10 cellular contexts compared by ENCODE assay signal in the genomic region with DNA sequence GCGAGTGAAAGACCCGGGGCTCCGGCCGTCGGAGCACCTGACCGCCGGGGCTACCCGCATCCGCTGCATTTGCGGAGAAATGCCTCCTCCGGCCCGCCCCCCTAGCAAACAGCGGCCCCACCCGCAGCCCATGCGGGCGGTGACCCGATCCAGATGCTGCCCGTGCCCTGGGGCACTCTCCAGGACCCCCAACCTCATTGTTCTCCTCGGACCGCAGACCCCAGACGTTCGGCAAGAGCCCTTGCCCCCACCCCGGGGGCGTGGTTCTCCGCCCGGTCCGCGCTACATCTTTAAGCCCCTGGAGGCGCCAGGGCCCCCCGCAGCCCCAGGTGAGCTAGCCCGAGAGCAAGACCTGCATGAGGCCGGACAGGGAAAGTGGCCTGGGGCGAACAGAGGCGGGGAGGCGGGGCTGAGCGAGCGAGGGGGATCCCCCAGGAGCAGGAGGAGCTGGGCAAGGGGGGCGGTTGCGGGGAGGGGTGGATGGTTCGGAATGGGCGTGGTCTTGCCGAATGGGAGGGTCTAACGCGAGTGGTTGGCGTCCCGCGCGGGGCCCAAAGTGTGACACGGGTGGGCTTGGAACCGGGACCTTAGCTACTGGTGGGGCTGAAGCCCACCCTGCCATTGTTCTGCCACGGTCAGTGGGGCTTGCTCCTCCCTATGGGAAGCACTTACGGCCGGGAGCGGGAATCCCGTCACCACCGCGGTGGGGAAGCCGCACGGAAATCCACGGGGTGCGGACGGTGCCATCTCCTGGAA. TPM values are rescaled to one million over a fixed set of nuclear protein-coding genes. Genes with fewer than 3 reads are reported as not detected.
DNase-seq lines count a peak whose midpoint lies in the region; ATAC-seq, FAIRE-seq and TF ChIP-seq lines count a peak whose summit lies in the region.
"Had no signal": no experiment of that assay in that cellular context is flagged by ENCODE, and none has a peak within 500 bp of the region (broad histone marks: within the 10 kb centered on the region; RNA-seq: fewer than 3 reads in every experiment).

No MANE protein-coding gene starts in this region.

- no peak for DNase-seq in HepG2 (ENCODE audit: low spot score)
- no peak for DNase-seq in right lobe of liver
- DNase-seq in brain microvascular endothelial cell, result no peak
- no peak for DNase-seq in natural killer cell
- no peak for DNase-seq in GM03348 (ENCODE audit: low spot score)
- no peak for DNase-seq in SKM-1 (lab: John Stamatoyannopoulos, UW; ENCODE audit: unreplicated experiment)
- no peak for DNase-seq in superior temporal gyrus (ENCODE audit: extremely low spot score)

- 96% methylated on average over 60 of the region's 62 CpGs for WGBS in HepG2 (ENCODE audit: low lambda C conversion rate)
- WGBS in right lobe of liver (ENCODE audit: insufficient coverage, low coverage, low lambda C conversion rate, missing lambda C conversion rate), result 36% methylated on average over 23 of the region's 62 CpGs
- WGBS in urinary bladder, result 2% methylated on average over 62 of the region's 62 CpGs

- no peaks in the 10 kb centered on the region for H3K36me3 ChIP-seq in HepG2 (replicated peaks in 1 of 2; ENCODE audit: control insufficient read depth in 1 of 2, insufficient read depth in 2 of 2, low read length in 2 of 2)
- H3K36me3 ChIP-seq in right lobe of liver, result no peaks in the 10 kb centered on the region
- no peaks in the 10 kb centered on the region for H3K36me3 ChIP-seq in brain microvascular endothelial cell (replicated peaks)
- H3K36me3 ChIP-seq in urinary bladder (ENCODE audit: insufficient read depth), result no peaks in the 10 kb centered on the region

- TF ChIP-seq EP300 in HepG2 (IDR thresholded peaks at IDR 0.05; ENCODE audit: low read depth in 2 of 2, low read length in 2 of 2) (no peak), HepG2 (CRISPR knock-in tag; IDR thresholded peaks at IDR 0.05; ENCODE audit: borderline replicate concordance) (no peak)

- TF ChIP-seq CTCF in HepG2 (CRISPR knock-in tag; IDR thresholded peaks at IDR 0.05), result no peak
- no peak for TF ChIP-seq CTCF in right lobe of liver (IDR thresholded peaks at IDR 0.05)
- TF ChIP-seq CTCF in brain microvascular endothelial cell (IDR thresholded peaks at IDR 0.05; ENCODE audit: low read depth, low read length, missing control alignments), result no peak
- no peak for TF ChIP-seq CTCF in natural killer cell (IDR thresholded peaks at IDR 0.05)

- no peak overlapping the region for H3K9ac ChIP-seq in HepG2 (ENCODE audit: insufficient read depth, low read depth, low read length)
- H3K9ac ChIP-seq: KMS-11 had no signal

- TF ChIP-seq POLR2A in HepG2 (IDR thresholded peaks at IDR 0.05; ENCODE audit: insufficient read depth in 1 of 2, low read depth in 2 of 2, low read length in 2 of 2) (no peak), right lobe of liver (IDR thresholded peaks at IDR 0.05) (no peak)

- peak overlapping the region; percentile 70 for H3K4me3 Mint-ChIP-seq in natural killer cell

- peaks cover 51 to 52% of the 10 kb centered on the region in 2 donors for H3K4me1 Mint-ChIP-seq in natural killer cell

- H3K4me1 ChIP-seq in HepG2 (ENCODE audit: insufficient read depth, low read length) (peaks cover 89% of the 10 kb centered on the region), right lobe of liver (peaks cover 0 to 10% (median 5%) of the 10 kb centered on the region in 4 donors), urinary bladder (ENCODE audit: insufficient read depth) (no peaks in the 10 kb centered on the region)

- in situ Hi-C loops in HepG2 (cut with HindIII; ENCODE audit: extremely low pct_ligation_motif_present, low pct_unique_long_range_greater_than_20kb) (loop anchor here (5.0 kb wide), 2 partner anchors 38 to 73 kb away; no protein-coding TSS in a partner anchor), brain microvascular endothelial cell (cut with HindIII; ENCODE audit: low pct_ligation_motif_present, low sequenced_read_pairs) (no loop called here)

- H3K9me3 Mint-ChIP-seq in natural killer cell, result no peaks in the 10 kb centered on the region

- no peaks in the 10 kb centered on the region for H3K79me2 ChIP-seq in HepG2 (ENCODE audit: insufficient read depth, low read length)

- POLR2A ChIA-PET in HepG2 (lab: Yijun Ruan, JAX), result interaction anchor here (2.1 to 3.0 kb wide), 2 partner anchors 11 to 80 kb away, joined by 13 to 65 read pairs; partner anchors contain the start of gene SH3BGRL3

- no peaks in the 10 kb centered on the region for H3K27me3 ChIP-seq in HepG2 (ENCODE audit: control insufficient read depth in 1 of 2, insufficient read depth in 2 of 2, low read length in 2 of 2)
- no peaks in the 10 kb centered on the region for H3K27me3 ChIP-seq in right lobe of liver
- H3K27me3 ChIP-seq in brain microvascular endothelial cell (replicated peaks), result peaks cover 19% of the 10 kb centered on the region

- peaks cover 63 to 70% of the 10 kb centered on the region in 2 donors for H3K27me3 Mint-ChIP-seq in natural killer cell (ENCODE audit: low read depth in 2 of 2)

- TF ChIP-seq RAD21 in HepG2 (CRISPR knock-in tag; IDR thresholded peaks at IDR 0.05), result no peak

- no peak overlapping the region for H2AFZ ChIP-seq in HepG2 (ENCODE audit: low read length)

- H3K27ac Mint-ChIP-seq in natural killer cell, result peak overlapping the region in 1 of 2 donors; percentile 62

- BruUV-seq in HepG2 (replicated peaks; lab: Mats Ljungman, UMichigan), result no TSS peak

- H4K20me1 ChIP-seq in HepG2 (ENCODE audit: insufficient read depth, low read length), result no peaks in the 10 kb centered on the region

- no peak overlapping the region for H3K4me2 ChIP-seq in HepG2 (ENCODE audit: low read depth, low read length)
- H3K4me2 ChIP-seq: KMS-11 had no signal

- H3K27ac ChIP-seq in HepG2 (ENCODE audit: extremely low read length, insufficient read depth, low read length) (no peak overlapping the region), right lobe of liver (no peak overlapping the region), brain microvascular endothelial cell (no peak overlapping the region), urinary bladder (ENCODE audit: low read depth) (no peak overlapping the region)
- H3K27ac ChIP-seq: KMS-11 had no signal

- H3K9me3 ChIP-seq in HepG2 (ENCODE audit: low read length), result no peaks in the 10 kb centered on the region
- H3K9me3 ChIP-seq in right lobe of liver, result no peaks in the 10 kb centered on the region

- intact Hi-C loops in HepG2 (cut with micrococcal nuclease; ENCODE audit: unreplicated experiment), result no loop called here
- intact Hi-C loops in right lobe of liver (cut with DNase I), result loop anchor here (10.0 kb wide), 2 partner anchors 65 to 75 kb away; partner anchors contain the start of gene SH3BGRL3 (in 1 of the 2)
- intact Hi-C loops in natural killer cell (cut with micrococcal nuclease), result loop anchor here (10.0 kb wide), 1 partner anchor 55 kb away; the partner anchor contains the start of gene LIN28A

- no peaks in the 10 kb centered on the region for H3K36me3 Mint-ChIP-seq in natural killer cell

- ATAC-seq in HepG2 (no peak), right lobe of liver (no peak), natural killer cell (peak; percentile 28 to 58 (median 53))

- CTCF ChIA-PET in HepG2 (lab: Yijun Ruan, JAX; ENCODE audit: low intra/inter-chr PET ratio, low total read pairs), result no interaction called here

- FAIRE-seq in HepG2 (lab: Jason Lieb, UNC), result no peak

- H3K4me3 ChIP-seq in HepG2 (replicated peaks in 1 of 3; ENCODE audit: insufficient read depth in 1 of 3, low read depth in 2 of 3, low read length in 3 of 3), result no peak overlapping the region
- no peak overlapping the region for H3K4me3 ChIP-seq in right lobe of liver
- H3K4me3 ChIP-seq in brain microvascular endothelial cell (ENCODE audit: low read depth, low read length), result peak overlapping the region; percentile 31
- H3K4me3 ChIP-seq in urinary bladder (ENCODE audit: low read depth, low read length), result peak overlapping the region; percentile 27

RNA-seq across cellular contexts. Expression of gene CRYBG2, which starts 6.3 kb away (rescaled TPM):
- total RNA-seq in HepG2 (2016; rRNA removed; fragmentation: Illumina TruSeq; extraction: Trizol), result 0.39 and 1.3 TPM in 2 replicates
- total RNA-seq in HepG2 (2016; cell fraction: cytosol; rRNA removed; fragmentation: Illumina TruSeq; extraction: Trizol; ENCODE audit: low read depth), result 0.18 TPM in 1 of 2 replicates, not detected in the other
- 0.86 and 1.1 TPM in 2 replicates for total RNA-seq in HepG2 (2016; cell fraction: insoluble cytoplasmic fraction; rRNA removed; fragmentation: Illumina TruSeq; extraction: Trizol)
- 0.48 and 0.87 TPM in 2 replicates for total RNA-seq in HepG2 (2016; cell fraction: membrane; rRNA removed; fragmentation: Illumina TruSeq; extraction: Trizol)
- 2.3 TPM in 2 replicates for total RNA-seq in HepG2 (2016; cell fraction: nucleus; rRNA removed; fragmentation: Illumina TruSeq; extraction: Trizol)
- polyA plus RNA-seq in HepG2 (2011; rRNA removed), result 2.9 and 4.7 TPM in 2 replicates
- 2.0 and 2.5 TPM in 2 replicates for polyA plus RNA-seq in HepG2 (2011; cell fraction: cytosol; rRNA removed)
- polyA plus RNA-seq in HepG2 (2011; cell fraction: nucleus; rRNA removed), result 16.5 and 19.4 TPM in 2 replicates
- 2.7 and 3.8 TPM in 2 replicates for polyA plus RNA-seq in HepG2 (2012)
- polyA plus RNA-seq in HepG2 (2016; cell fraction: cytosol; fragmentation: Illumina TruSeq; extraction: Trizol; ENCODE audit: low read depth), result 0.12 and 0.98 TPM in 2 replicates
- 1.7 and 1.8 TPM in 2 replicates for polyA plus RNA-seq in HepG2 (2016; cell fraction: insoluble cytoplasmic fraction; fragmentation: Illumina TruSeq; extraction: Trizol; ENCODE audit: low read depth)
- polyA plus RNA-seq in HepG2 (2016; cell fraction: membrane; fragmentation: Illumina TruSeq; extraction: Trizol; ENCODE audit: low read depth), result 0.48 and 0.79 TPM in 2 replicates
- polyA plus RNA-seq in HepG2 (2016; cell fraction: nucleus; fragmentation: Illumina TruSeq; extraction: Trizol; ENCODE audit: insufficient read depth, low read depth), result 3.4 and 8.9 TPM in 2 replicates
- 3.5 and 7.2 TPM in 2 replicates for polyA minus RNA-seq in HepG2 (2011; rRNA and poly(A)+ RNA removed; ENCODE audit: low replicate concordance)
- 3.4 and 5.1 TPM in 2 replicates for polyA minus RNA-seq in HepG2 (2011; cell fraction: cytosol; rRNA and poly(A)+ RNA removed)
- 7.6 and 9.4 TPM in 2 replicates for polyA minus RNA-seq in HepG2 (2011; cell fraction: nucleus; rRNA and poly(A)+ RNA removed)
- 1 to 10 TPM in 2 of 6 experiments, under 1 TPM in 1, not detected in 3; 0.81 to 1.9 (median 1.7) TPM for total RNA-seq in right lobe of liver
- total RNA-seq in natural killer cell, result 1 to 10 TPM; 2.5 to 5.8 (median 3.2) TPM
- total RNA-seq in urinary bladder, result 1.5 TPM
- polyA plus RNA-seq in urinary bladder, result 3.3 TPM

RNA-seq across cellular contexts. Expression of gene ZNF683, which starts 12.3 kb away (rescaled TPM):
- total RNA-seq in HepG2 (2016; rRNA removed; fragmentation: Illumina TruSeq; extraction: Trizol), result not detected in 2 replicates
- not detected in 2 replicates for total RNA-seq in HepG2 (2016; cell fraction: cytosol; rRNA removed; fragmentation: Illumina TruSeq; extraction: Trizol; ENCODE audit: low read depth)
- total RNA-seq in HepG2 (2016; cell fraction: insoluble cytoplasmic fraction; rRNA removed; fragmentation: Illumina TruSeq; extraction: Trizol), result not detected in 2 replicates
- total RNA-seq in HepG2 (2016; cell fraction: membrane; rRNA removed; fragmentation: Illumina TruSeq; extraction: Trizol), result not detected in 2 replicates
- not detected in 2 replicates for total RNA-seq in HepG2 (2016; cell fraction: nucleus; rRNA removed; fragmentation: Illumina TruSeq; extraction: Trizol)
- not detected in 2 replicates for polyA plus RNA-seq in HepG2 (2011; rRNA removed)
- polyA plus RNA-seq in HepG2 (2011; cell fraction: cytosol; rRNA removed), result not detected in 2 replicates
- polyA plus RNA-seq in HepG2 (2011; cell fraction: nucleus; rRNA removed), result not detected in 2 replicates
- polyA plus RNA-seq in HepG2 (2012), result not detected in 2 replicates
- polyA plus RNA-seq in HepG2 (2016; cell fraction: cytosol; fragmentation: Illumina TruSeq; extraction: Trizol; ENCODE audit: low read depth), result not detected in 2 replicates
- polyA plus RNA-seq in HepG2 (2016; cell fraction: insoluble cytoplasmic fraction; fragmentation: Illumina TruSeq; extraction: Trizol; ENCODE audit: low read depth), result not detected in 2 replicates
- not detected in 2 replicates for polyA plus RNA-seq in HepG2 (2016; cell fraction: membrane; fragmentation: Illumina TruSeq; extraction: Trizol; ENCODE audit: low read depth)
- polyA plus RNA-seq in HepG2 (2016; cell fraction: nucleus; fragmentation: Illumina TruSeq; extraction: Trizol; ENCODE audit: insufficient read depth, low read depth), result not detected in 2 replicates
- polyA minus RNA-seq in HepG2 (2011; rRNA and poly(A)+ RNA removed; ENCODE audit: low replicate concordance), result not detected in 2 replicates
- not detected in 2 replicates for polyA minus RNA-seq in HepG2 (2011; cell fraction: cytosol; rRNA and poly(A)+ RNA removed)
- polyA minus RNA-seq in HepG2 (2011; cell fraction: nucleus; rRNA and poly(A)+ RNA removed), result not detected in 2 replicates
- total RNA-seq in right lobe of liver, result under 1 TPM in 1 of 6 experiments, not detected in 5; 0.19 TPM
- total RNA-seq in natural killer cell, result 10 to 100 TPM in 2 of 3 donors, 1 to 10 TPM in 1; 9.6 to 38.2 (median 19.7) TPM
- total RNA-seq in urinary bladder, result not detected
- 0.19 TPM for polyA plus RNA-seq in urinary bladder
- total RNA-seq: temporal lobe had no signal

RNA-seq across cellular contexts. Expression of gene CD52, which starts 42.5 kb away (rescaled TPM):
- total RNA-seq in HepG2 (2016; rRNA removed; fragmentation: Illumina TruSeq; extraction: Trizol) (not detected in 2 replicates), right lobe of liver (10 to 100 TPM in 2 of 6 experiments, 1 to 10 TPM in 4; 2.8 to 17.6 (median 8.5) TPM), natural killer cell (100 to 1,000 TPM; 454 to 485 (median 482) TPM), urinary bladder (3.3 TPM)
- not detected in 2 replicates for total RNA-seq in HepG2 (2016; cell fraction: cytosol; rRNA removed; fragmentation: Illumina TruSeq; extraction: Trizol; ENCODE audit: low read depth)
- not detected in 2 replicates for total RNA-seq in HepG2 (2016; cell fraction: insoluble cytoplasmic fraction; rRNA removed; fragmentation: Illumina TruSeq; extraction: Trizol)
- not detected in 2 replicates for total RNA-seq in HepG2 (2016; cell fraction: membrane; rRNA removed; fragmentation: Illumina TruSeq; extraction: Trizol)
- not detected in 2 replicates for total RNA-seq in HepG2 (2016; cell fraction: nucleus; rRNA removed; fragmentation: Illumina TruSeq; extraction: Trizol)
- polyA plus RNA-seq in HepG2 (2011; rRNA removed) (0.32 and 0.93 TPM in 2 replicates), urinary bladder (17.0 TPM)
- polyA plus RNA-seq in HepG2 (2011; cell fraction: cytosol; rRNA removed), result 0.81 TPM in 2 replicates
- not detected in 2 replicates for polyA plus RNA-seq in HepG2 (2011; cell fraction: nucleus; rRNA removed)
- not detected in 2 replicates for polyA plus RNA-seq in HepG2 (2012)
- polyA plus RNA-seq in HepG2 (2016; cell fraction: cytosol; fragmentation: Illumina TruSeq; extraction: Trizol; ENCODE audit: low read depth), result not detected in 2 replicates
- polyA plus RNA-seq in HepG2 (2016; cell fraction: insoluble cytoplasmic fraction; fragmentation: Illumina TruSeq; extraction: Trizol; ENCODE audit: low read depth), result not detected in 2 replicates
- polyA plus RNA-seq in HepG2 (2016; cell fraction: membrane; fragmentation: Illumina TruSeq; extraction: Trizol; ENCODE audit: low read depth), result not detected in 2 replicates
- polyA plus RNA-seq in HepG2 (2016; cell fraction: nucleus; fragmentation: Illumina TruSeq; extraction: Trizol; ENCODE audit: insufficient read depth, low read depth), result not detected in 2 replicates
- polyA minus RNA-seq in HepG2 (2011; rRNA and poly(A)+ RNA removed; ENCODE audit: low replicate concordance), result 0.44 and 1.2 TPM in 2 replicates
- polyA minus RNA-seq in HepG2 (2011; cell fraction: cytosol; rRNA and poly(A)+ RNA removed), result not detected in 2 replicates
- polyA minus RNA-seq in HepG2 (2011; cell fraction: nucleus; rRNA and poly(A)+ RNA removed), result not detected in 2 replicates
- total RNA-seq: temporal lobe had no signal

RNA-seq across cellular contexts. Expression of gene LIN28A, which starts 50.4 kb away (rescaled TPM):
- 0.04 TPM in 1 of 2 replicates, not detected in the other for total RNA-seq in HepG2 (2016; rRNA removed; fragmentation: Illumina TruSeq; extraction: Trizol)
- not detected in 2 replicates for total RNA-seq in HepG2 (2016; cell fraction: cytosol; rRNA removed; fragmentation: Illumina TruSeq; extraction: Trizol; ENCODE audit: low read depth)
- total RNA-seq in HepG2 (2016; cell fraction: insoluble cytoplasmic fraction; rRNA removed; fragmentation: Illumina TruSeq; extraction: Trizol), result 0.02 TPM in 1 of 2 replicates, not detected in the other
- total RNA-seq in HepG2 (2016; cell fraction: membrane; rRNA removed; fragmentation: Illumina TruSeq; extraction: Trizol), result not detected in 2 replicates
- not detected in 2 replicates for total RNA-seq in HepG2 (2016; cell fraction: nucleus; rRNA removed; fragmentation: Illumina TruSeq; extraction: Trizol)
- 0.01 TPM in 1 of 2 replicates, not detected in the other for polyA plus RNA-seq in HepG2 (2011; rRNA removed)
- 0.01 TPM in 1 of 2 replicates, not detected in the other for polyA plus RNA-seq in HepG2 (2011; cell fraction: cytosol; rRNA removed)
- 0.05 and 0.07 TPM in 2 replicates for polyA plus RNA-seq in HepG2 (2011; cell fraction: nucleus; rRNA removed)
- polyA plus RNA-seq in HepG2 (2012), result 0.05 TPM in 1 of 2 replicates, not detected in the other
- not detected in 2 replicates for polyA plus RNA-seq in HepG2 (2016; cell fraction: cytosol; fragmentation: Illumina TruSeq; extraction: Trizol; ENCODE audit: low read depth)
- not detected in 2 replicates for polyA plus RNA-seq in HepG2 (2016; cell fraction: insoluble cytoplasmic fraction; fragmentation: Illumina TruSeq; extraction: Trizol; ENCODE audit: low read depth)
- not detected in 2 replicates for polyA plus RNA-seq in HepG2 (2016; cell fraction: membrane; fragmentation: Illumina TruSeq; extraction: Trizol; ENCODE audit: low read depth)
- polyA plus RNA-seq in HepG2 (2016; cell fraction: nucleus; fragmentation: Illumina TruSeq; extraction: Trizol; ENCODE audit: insufficient read depth, low read depth), result not detected in 2 replicates
- 0.04 TPM in 1 of 2 replicates, not detected in the other for polyA minus RNA-seq in HepG2 (2011; rRNA and poly(A)+ RNA removed; ENCODE audit: low replicate concordance)
- not detected in 2 replicates for polyA minus RNA-seq in HepG2 (2011; cell fraction: cytosol; rRNA and poly(A)+ RNA removed)
- polyA minus RNA-seq in HepG2 (2011; cell fraction: nucleus; rRNA and poly(A)+ RNA removed), result not detected in 2 replicates
- total RNA-seq in right lobe of liver, result under 1 TPM in 1 of 6 experiments, not detected in 5; 0.09 TPM
- total RNA-seq in natural killer cell, result not detected
- not detected for total RNA-seq in urinary bladder
- polyA plus RNA-seq in urinary bladder, result not detected
- total RNA-seq: temporal lobe had no signal

RNA-seq across cellular contexts. Expression of gene UBXN11, which starts 53.8 kb away (rescaled TPM):
- 3.2 and 9.3 TPM in 2 replicates for total RNA-seq in HepG2 (2016; rRNA removed; fragmentation: Illumina TruSeq; extraction: Trizol)
- total RNA-seq in HepG2 (2016; cell fraction: cytosol; rRNA removed; fragmentation: Illumina TruSeq; extraction: Trizol; ENCODE audit: low read depth), result 4.9 and 5.3 TPM in 2 replicates
- 3.0 and 8.5 TPM in 2 replicates for total RNA-seq in HepG2 (2016; cell fraction: insoluble cytoplasmic fraction; rRNA removed; fragmentation: Illumina TruSeq; extraction: Trizol)
- total RNA-seq in HepG2 (2016; cell fraction: membrane; rRNA removed; fragmentation: Illumina TruSeq; extraction: Trizol), result 4.4 and 5.7 TPM in 2 replicates
- 15.9 and 19.3 TPM in 2 replicates for total RNA-seq in HepG2 (2016; cell fraction: nucleus; rRNA removed; fragmentation: Illumina TruSeq; extraction: Trizol)
- polyA plus RNA-seq in HepG2 (2011; rRNA removed), result 10.3 and 10.4 TPM in 2 replicates
- polyA plus RNA-seq in HepG2 (2011; cell fraction: cytosol; rRNA removed), result 3.0 and 5.8 TPM in 2 replicates
- 81.6 and 111 TPM in 2 replicates for polyA plus RNA-seq in HepG2 (2011; cell fraction: nucleus; rRNA removed)
- polyA plus RNA-seq in HepG2 (2012), result 4.8 and 5.2 TPM in 2 replicates
- polyA plus RNA-seq in HepG2 (2016; cell fraction: cytosol; fragmentation: Illumina TruSeq; extraction: Trizol; ENCODE audit: low read depth), result 7.2 and 9.0 TPM in 2 replicates
- polyA plus RNA-seq in HepG2 (2016; cell fraction: insoluble cytoplasmic fraction; fragmentation: Illumina TruSeq; extraction: Trizol; ENCODE audit: low read depth), result 6.4 and 8.0 TPM in 2 replicates
- 8.8 and 9.0 TPM in 2 replicates for polyA plus RNA-seq in HepG2 (2016; cell fraction: membrane; fragmentation: Illumina TruSeq; extraction: Trizol; ENCODE audit: low read depth)
- 64.2 and 68.2 TPM in 2 replicates for polyA plus RNA-seq in HepG2 (2016; cell fraction: nucleus; fragmentation: Illumina TruSeq; extraction: Trizol; ENCODE audit: insufficient read depth, low read depth)
- 4.3 and 43.2 TPM in 2 replicates for polyA minus RNA-seq in HepG2 (2011; rRNA and poly(A)+ RNA removed; ENCODE audit: low replicate concordance)
- 1.2 and 2.0 TPM in 2 replicates for polyA minus RNA-seq in HepG2 (2011; cell fraction: cytosol; rRNA and poly(A)+ RNA removed)
- 8.6 and 11.5 TPM in 2 replicates for polyA minus RNA-seq in HepG2 (2011; cell fraction: nucleus; rRNA and poly(A)+ RNA removed)
- 10 to 100 TPM in 1 of 6 experiments, 1 to 10 TPM in 5; 4.3 to 11.3 (median 7.0) TPM for total RNA-seq in right lobe of liver
- total RNA-seq in natural killer cell, result 10 to 100 TPM; 22.7 to 32.0 (median 31.7) TPM
- total RNA-seq in urinary bladder, result 3.5 TPM
- polyA plus RNA-seq in urinary bladder, result 12.2 TPM

Comparison
In these comparisons a context has a peak if more than half of its experiments do, and no peak if none do; other contexts are left out.
1. ATAC-seq: peak in natural killer cell (3 of 3); none in HepG2 (single experiment) and right lobe of liver (0 of 4).
2. H3K4me3 ChIP-seq: peak in brain microvascular endothelial cell (single experiment) and urinary bladder (single experiment); none in HepG2 (0 of 3) and right lobe of liver (0 of 3).
3. RNA of gene ZNF683, which starts 12.3 kb away (total RNA-seq): 9.6 to 38.2 TPM in natural killer cell; not detected in HepG2, 0.19 TPM in right lobe of liver and not detected in urinary bladder (single experiment); every median in the first group is over 4 times any median in the second.
4. RNA of gene CD52, which starts 42.5 kb away (total RNA-seq): 454 to 485 TPM in natural killer cell; 2.8 to 17.6 TPM in right lobe of liver, 3.3 TPM in urinary bladder (single experiment) and not detected in HepG2; every median in the first group is over 10 times any median in the second.